ENCODE assay signal across 23 cellular contexts in the genomic region with DNA sequence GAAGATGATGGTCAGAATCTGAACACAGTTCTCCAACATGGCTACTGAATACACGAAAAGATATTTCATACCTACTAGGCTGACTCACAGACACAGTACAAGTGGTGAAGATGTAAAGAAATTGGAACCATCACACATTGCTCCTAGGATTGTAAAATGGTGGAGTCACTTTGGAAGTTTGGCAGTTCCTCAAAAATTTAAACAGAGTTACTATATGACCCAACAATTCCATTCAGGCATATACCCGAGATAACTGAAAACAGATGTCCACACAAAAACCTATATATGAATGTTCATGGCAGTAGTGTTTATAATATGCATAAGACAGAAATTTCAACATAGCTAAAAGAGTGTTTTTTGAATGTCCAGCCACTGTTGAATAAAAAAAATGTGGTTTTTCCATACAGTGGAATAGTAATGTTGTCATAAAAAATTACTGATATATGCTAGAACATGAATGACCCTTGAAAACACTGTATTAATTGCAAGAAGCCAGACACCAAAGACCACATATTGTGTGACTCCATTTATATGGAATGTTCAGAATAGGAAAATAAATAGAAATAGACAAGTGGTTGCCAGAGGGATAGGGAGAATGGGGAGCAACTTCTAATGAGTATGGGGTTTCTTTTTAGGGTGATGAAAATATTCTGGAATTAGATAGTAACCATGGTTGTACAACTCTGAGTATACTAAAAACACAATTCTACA.
DNase-seq lines count a peak whose midpoint lies in the region; FAIRE-seq and TF ChIP-seq lines count a peak whose summit lies in the region.
"Had no signal": no experiment of that assay in that cellular context is flagged by ENCODE, and none has a peak within 500 bp of the region (broad histone marks: within the 10 kb centered on the region; RNA-seq: fewer than 3 reads in every experiment).

No MANE protein-coding gene starts in this region.

- H3K4me3 ChIP-seq in A673 (ENCODE audit: low read depth, low read length, poor library complexity, severe bottlenecking) (no peak overlapping the region), fibroblast of pulmonary artery (replicated peaks; ENCODE audit: low read depth, low read length) (no peak overlapping the region), small intestine (ENCODE audit: low read depth in 1 of 2, low read length in 2 of 2) (no peak overlapping the region), tibial artery (no peak overlapping the region)
- H3K4me3 ChIP-seq: ascending aorta, colonic mucosa, gastrocnemius medialis, pancreas, testis had no signal

- H3K9me3 ChIP-seq in A673 (ENCODE audit: low read depth, low read length, poor library complexity, severe bottlenecking): no peaks in the 10 kb centered on the region
- H3K9me3 ChIP-seq in small intestine (ENCODE audit: control insufficient read depth, low read depth): no peaks in the 10 kb centered on the region
- no peaks in the 10 kb centered on the region for H3K9me3 ChIP-seq in tibial artery
- H3K9me3 ChIP-seq: ascending aorta, colonic mucosa, gastrocnemius medialis, pancreas, testis had no signal

- WGBS in small intestine, 3 donors: 87 to 95% (median 92%) methylated on average over 2 of the region's 2 CpGs

- TF ChIP-seq CTCF in A673 (conservative IDR thresholded peaks at IDR 0.05; ENCODE audit: low read depth, low read length) (no peak), fibroblast of pulmonary artery (IDR thresholded peaks at IDR 0.05; ENCODE audit: low read length, missing control alignments) (no peak), tibial artery (IDR thresholded peaks at IDR 0.05) (no peak)

- FAIRE-seq in small intestine (lab: Jason Lieb, UNC): no peak
- no peak for FAIRE-seq in H54 (lab: Jason Lieb, UNC)
- FAIRE-seq: pancreas had no signal

- POLR2A ChIA-PET in A673 (lab: Charles Lee; ENCODE audit: low non-redundant PET): no interaction called here

- no peak for TF ChIP-seq POLR2A in H54 (IDR thresholded peaks at IDR 0.05; ENCODE audit: low read depth, low read length)

- no peak overlapping the region for H3K27ac ChIP-seq in A673 (ENCODE audit: low read depth, low read length, poor library complexity, severe bottlenecking)
- H3K27ac ChIP-seq in small intestine (ENCODE audit: low read depth in 1 of 2, low read length in 1 of 2): no peak overlapping the region
- no peak overlapping the region for H3K27ac ChIP-seq in tibial artery
- H3K27ac ChIP-seq: ascending aorta, C4-2B, colonic mucosa, gastrocnemius medialis, HL-60, pancreas, testis had no signal

- no TSS peak for BruUV-seq in A673 (replicated peaks; lab: Mats Ljungman, UMichigan)

- H3K27me3 ChIP-seq in A673 (replicated peaks; ENCODE audit: insufficient read depth, low read depth, low read length, poor library complexity): no peaks in the 10 kb centered on the region
- no peaks in the 10 kb centered on the region for H3K27me3 ChIP-seq in small intestine (ENCODE audit: control insufficient read depth in 2 of 2, insufficient read depth in 2 of 2, low read length in 2 of 2)
- H3K27me3 ChIP-seq in tibial artery: no peaks in the 10 kb centered on the region
- H3K27me3 ChIP-seq: ascending aorta, colonic mucosa, gastrocnemius medialis, pancreas, testis had no signal

- H3K4me1 ChIP-seq in A673 (ENCODE audit: insufficient read depth, low read length, poor library complexity, severe bottlenecking) (no peaks in the 10 kb centered on the region), small intestine (ENCODE audit: control insufficient read depth in 2 of 2, insufficient read depth in 1 of 2, low read depth in 1 of 2, low read length in 1 of 2) (no peaks in the 10 kb centered on the region), tibial artery (no peaks in the 10 kb centered on the region)
- H3K4me1 ChIP-seq: ascending aorta, colonic mucosa, gastrocnemius medialis, pancreas, testis had no signal

- CTCF ChIA-PET in A673 (lab: Charles Lee): no interaction called here

- peak; percentile 6 for DNase-seq in A673 (ENCODE audit: low spot score)
- DNase-seq in HCEC 1CT: peak; percentile 71
- peak; percentile 29 for DNase-seq in amniotic stem cell (lab: John Stamatoyannopoulos, UW)
- peak; percentile 13 for DNase-seq in fibroblast of pulmonary artery (ENCODE audit: low read depth)
- DNase-seq in LoVo (ENCODE audit: low spot score): no peak
- DNase-seq in small intestine: no peak
- no peak for DNase-seq in H54 (ENCODE audit: insufficient read length, low spot score)
- DNase-seq in tibial artery: no peak
- DNase-seq: activated CD4-positive, alpha-beta T cell treated with anti-CD3 and anti-CD28 coated beads, Interleukin-2, amount 50 U/mL, for 48 hours; activated naive CD4-positive, alpha-beta T cell treated with anti-CD3 and anti-CD28 coated beads for 36 hours; colonic mucosa; gastrocnemius medialis; MV-4-11; naive B cell; NCI-H187; NCI-H82; pancreas; SIG-M5; stimulated activated naive B cell treated with anti-CD40 and anti-IgM and Interleukin-4, amounts not matched to agents 10 μg/mL and 1 μg/mL and 100 μg/mL, for 72 hours; testis had no signal

- H3K36me3 ChIP-seq in A673 (ENCODE audit: insufficient read depth, low read length, poor library complexity, severe bottlenecking) (peaks cover 32% of the 10 kb centered on the region), small intestine (ENCODE audit: control insufficient read depth in 2 of 2, insufficient read depth in 2 of 2, low read length in 2 of 2) (peaks cover 11 to 17% of the 10 kb centered on the region in 2 donors), tibial artery (peaks cover 41 to 58% (median 47%) of the 10 kb centered on the region in 3 donors)

- intact Hi-C loops in A673 (cut with micrococcal nuclease; ENCODE audit: unreplicated experiment): no loop called here
- intact Hi-C loops in tibial artery (cut with DNase I; ENCODE audit: low total_unique reads): no loop called here

Comparison
In these comparisons a context has a peak if more than half of its experiments do, and no peak if none do; other contexts are left out.
1. DNase-seq: peak in A673 (single experiment), HCEC 1CT (single experiment), amniotic stem cell (single experiment) and fibroblast of pulmonary artery (single experiment); none in LoVo (single experiment), small intestine (single experiment), H54 (single experiment) and tibial artery (0 of 2).